ENCODE assay signal across 1 cellular context in genomic region chr11:46367916-46368267, GRCh38.
TF ChIP-seq lines count a peak whose summit lies in the region.

No MANE protein-coding gene starts in this region.

TF ChIP-seq in HepG2, 621 proteins besides CTCF, POLR2A, EP300 and RAD21:
- TF ChIP-seq HOXA3 (CRISPR knock-in tag; IDR thresholded peaks at IDR 0.05) (0 out of 2 replicates have a peak, but pooled peaks have one; percentile 43), KDM6A (CRISPR knock-in tag; IDR thresholded peaks at IDR 0.05; ENCODE audit: low read depth) (no peak), ZFP91 (CRISPR knock-in tag; IDR thresholded peaks at IDR 0.05; ENCODE audit: borderline replicate concordance) (peak; percentile 40; the same call in 1 of the 2 replicates), ZNF572 (CRISPR knock-in tag; IDR thresholded peaks at IDR 0.05) (peak; percentile 46; the same call in 1 of the 2 replicates), SALL2 (CRISPR knock-in tag; IDR thresholded peaks at IDR 0.05) (0 out of 2 replicates have a peak, but pooled peaks have one; percentile 36), DMTF1 (CRISPR knock-in tag; IDR thresholded peaks at IDR 0.05) (no peak), NRL (CRISPR knock-in tag; IDR thresholded peaks at IDR 0.05; ENCODE audit: borderline replicate concordance) (0 out of 2 replicates have a peak, but pooled peaks have one; percentile 10), E2F2 (CRISPR knock-in tag; IDR thresholded peaks at IDR 0.05; ENCODE audit: borderline replicate concordance) (0 out of 2 replicates have a peak, but pooled peaks have one; percentile 24)
- TF ChIP-seq, protein P1, sequence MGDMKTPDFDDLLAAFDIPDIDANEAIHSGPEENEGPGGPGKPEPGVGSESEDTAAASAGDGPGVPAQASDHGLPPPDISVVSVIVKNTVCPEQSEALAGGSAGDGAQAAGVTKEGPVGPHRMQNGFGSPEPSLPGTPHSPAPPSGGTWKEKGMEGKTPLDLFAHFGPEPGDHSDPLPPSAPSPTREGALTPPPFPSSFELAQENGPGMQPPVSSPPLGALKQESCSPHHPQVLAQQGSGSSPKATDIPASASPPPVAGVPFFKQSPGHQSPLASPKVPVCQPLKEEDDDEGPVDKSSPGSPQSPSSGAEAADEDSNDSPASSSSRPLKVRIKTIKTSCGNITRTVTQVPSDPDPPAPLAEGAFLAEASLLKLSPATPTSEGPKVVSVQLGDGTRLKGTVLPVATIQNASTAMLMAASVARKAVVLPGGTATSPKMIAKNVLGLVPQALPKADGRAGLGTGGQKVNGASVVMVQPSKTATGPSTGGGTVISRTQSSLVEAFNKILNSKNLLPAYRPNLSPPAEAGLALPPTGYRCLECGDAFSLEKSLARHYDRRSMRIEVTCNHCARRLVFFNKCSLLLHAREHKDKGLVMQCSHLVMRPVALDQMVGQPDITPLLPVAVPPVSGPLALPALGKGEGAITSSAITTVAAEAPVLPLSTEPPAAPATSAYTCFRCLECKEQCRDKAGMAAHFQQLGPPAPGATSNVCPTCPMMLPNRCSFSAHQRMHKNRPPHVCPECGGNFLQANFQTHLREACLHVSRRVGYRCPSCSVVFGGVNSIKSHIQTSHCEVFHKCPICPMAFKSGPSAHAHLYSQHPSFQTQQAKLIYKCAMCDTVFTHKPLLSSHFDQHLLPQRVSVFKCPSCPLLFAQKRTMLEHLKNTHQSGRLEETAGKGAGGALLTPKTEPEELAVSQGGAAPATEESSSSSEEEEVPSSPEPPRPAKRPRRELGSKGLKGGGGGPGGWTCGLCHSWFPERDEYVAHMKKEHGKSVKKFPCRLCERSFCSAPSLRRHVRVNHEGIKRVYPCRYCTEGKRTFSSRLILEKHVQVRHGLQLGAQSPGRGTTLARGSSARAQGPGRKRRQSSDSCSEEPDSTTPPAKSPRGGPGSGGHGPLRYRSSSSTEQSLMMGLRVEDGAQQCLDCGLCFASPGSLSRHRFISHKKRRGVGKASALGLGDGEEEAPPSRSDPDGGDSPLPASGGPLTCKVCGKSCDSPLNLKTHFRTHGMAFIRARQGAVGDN (CRISPR knock-in tag; IDR thresholded peaks at IDR 0.05): 0 out of 2 replicates have a peak, but pooled peaks have one; percentile 7
- TF ChIP-seq, protein P2, sequence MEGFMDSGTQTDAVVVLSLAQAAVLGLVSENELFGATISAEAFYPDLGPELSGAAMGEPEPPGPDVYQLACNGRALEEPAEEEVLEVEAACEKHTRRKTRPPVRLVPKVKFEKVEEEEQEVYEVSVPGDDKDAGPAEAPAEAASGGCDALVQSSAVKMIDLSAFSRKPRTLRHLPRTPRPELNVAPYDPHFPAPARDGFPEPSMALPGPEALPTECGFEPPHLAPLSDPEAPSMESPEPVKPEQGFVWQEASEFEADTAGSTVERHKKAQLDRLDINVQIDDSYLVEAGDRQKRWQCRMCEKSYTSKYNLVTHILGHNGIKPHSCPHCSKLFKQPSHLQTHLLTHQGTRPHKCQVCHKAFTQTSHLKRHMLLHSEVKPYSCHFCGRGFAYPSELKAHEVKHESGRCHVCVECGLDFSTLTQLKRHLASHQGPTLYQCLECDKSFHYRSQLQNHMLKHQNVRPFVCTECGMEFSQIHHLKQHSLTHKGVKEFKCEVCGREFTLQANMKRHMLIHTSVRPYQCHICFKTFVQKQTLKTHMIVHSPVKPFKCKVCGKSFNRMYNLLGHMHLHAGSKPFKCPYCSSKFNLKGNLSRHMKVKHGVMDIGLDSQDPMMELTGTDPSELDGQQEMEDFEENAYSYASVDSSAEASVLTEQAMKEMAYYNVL (CRISPR knock-in tag; IDR thresholded peaks at IDR 0.05; ENCODE audit: borderline replicate concordance): peak; percentile 65; the same call in 1 of the 2 replicates
- TF ChIP-seq, protein P3, sequence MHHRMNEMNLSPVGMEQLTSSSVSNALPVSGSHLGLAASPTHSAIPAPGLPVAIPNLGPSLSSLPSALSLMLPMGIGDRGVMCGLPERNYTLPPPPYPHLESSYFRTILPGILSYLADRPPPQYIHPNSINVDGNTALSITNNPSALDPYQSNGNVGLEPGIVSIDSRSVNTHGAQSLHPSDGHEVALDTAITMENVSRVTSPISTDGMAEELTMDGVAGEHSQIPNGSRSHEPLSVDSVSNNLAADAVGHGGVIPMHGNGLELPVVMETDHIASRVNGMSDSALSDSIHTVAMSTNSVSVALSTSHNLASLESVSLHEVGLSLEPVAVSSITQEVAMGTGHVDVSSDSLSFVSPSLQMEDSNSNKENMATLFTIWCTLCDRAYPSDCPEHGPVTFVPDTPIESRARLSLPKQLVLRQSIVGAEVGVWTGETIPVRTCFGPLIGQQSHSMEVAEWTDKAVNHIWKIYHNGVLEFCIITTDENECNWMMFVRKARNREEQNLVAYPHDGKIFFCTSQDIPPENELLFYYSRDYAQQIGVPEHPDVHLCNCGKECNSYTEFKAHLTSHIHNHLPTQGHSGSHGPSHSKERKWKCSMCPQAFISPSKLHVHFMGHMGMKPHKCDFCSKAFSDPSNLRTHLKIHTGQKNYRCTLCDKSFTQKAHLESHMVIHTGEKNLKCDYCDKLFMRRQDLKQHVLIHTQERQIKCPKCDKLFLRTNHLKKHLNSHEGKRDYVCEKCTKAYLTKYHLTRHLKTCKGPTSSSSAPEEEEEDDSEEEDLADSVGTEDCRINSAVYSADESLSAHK (CRISPR knock-in tag; IDR thresholded peaks at IDR 0.05; ENCODE audit: borderline replicate concordance): no peak
- TF ChIP-seq, protein P4, sequence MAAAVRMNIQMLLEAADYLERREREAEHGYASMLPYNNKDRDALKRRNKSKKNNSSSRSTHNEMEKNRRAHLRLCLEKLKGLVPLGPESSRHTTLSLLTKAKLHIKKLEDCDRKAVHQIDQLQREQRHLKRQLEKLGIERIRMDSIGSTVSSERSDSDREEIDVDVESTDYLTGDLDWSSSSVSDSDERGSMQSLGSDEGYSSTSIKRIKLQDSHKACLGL (CRISPR knock-in tag; IDR thresholded peaks at IDR 0.05): 0 out of 2 replicates have a peak, but pooled peaks have one; percentile 22
- TF ChIP-seq, protein P5, sequence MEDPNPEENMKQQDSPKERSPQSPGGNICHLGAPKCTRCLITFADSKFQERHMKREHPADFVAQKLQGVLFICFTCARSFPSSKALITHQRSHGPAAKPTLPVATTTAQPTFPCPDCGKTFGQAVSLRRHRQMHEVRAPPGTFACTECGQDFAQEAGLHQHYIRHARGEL (CRISPR knock-in tag; IDR thresholded peaks at IDR 0.05): 0 out of 2 replicates have a peak, but pooled peaks have one; percentile 34
